23 cellular contexts compared by ENCODE assay signal in the genomic region with DNA sequence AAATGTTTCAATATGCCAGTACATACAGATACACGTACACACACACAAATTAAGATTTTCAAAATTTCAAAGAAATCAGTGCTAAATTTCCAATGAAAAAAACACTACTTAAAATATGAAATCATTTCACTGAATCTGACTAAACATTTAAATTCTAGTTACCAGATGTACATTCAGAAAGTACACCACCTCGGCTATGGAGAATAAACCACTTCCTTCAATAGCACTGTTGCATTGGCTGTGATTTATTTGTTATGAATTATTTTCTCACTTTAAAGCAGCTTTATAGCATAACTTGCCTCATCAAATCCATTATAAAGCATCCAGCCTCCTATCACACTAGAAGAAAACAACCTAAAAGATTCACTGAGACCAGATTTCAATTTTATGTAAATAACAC.
"Had no signal": no experiment of that assay in that cellular context is flagged by ENCODE, and none has a peak within 500 bp of the region (broad histone marks: within the 10 kb centered on the region; RNA-seq: fewer than 3 reads in every experiment).

No MANE protein-coding gene starts in this region.

- ATAC-seq: activated CD4-positive, CD25-positive, alpha-beta regulatory T cell treated with anti-CD3 and anti-CD28 coated beads, Interleukin-2, amount 50 U/mL, for 24 hours; gastroesophageal sphincter; left colon; right lobe of liver; T-helper 17 cell had no signal

- H3K27me3 Mint-ChIP-seq: naive B cell, T-helper 17 cell had no signal

- FAIRE-seq: endothelial cell of umbilical vein, keratinocyte had no signal

- H3K4me1 Mint-ChIP-seq: mesothelial cell of epicardium had no signal

- H3K9me3 Mint-ChIP-seq: mesothelial cell of epicardium, naive B cell had no signal

- DNase-seq: activated CD4-positive, alpha-beta T cell treated with anti-CD3 and anti-CD28 coated beads for 48 hours; activated CD4-positive, alpha-beta T cell treated with anti-CD3 and anti-CD28 coated beads, Interleukin-2, amount 50 U/mL, for 48 hours; activated CD8-positive, alpha-beta memory T cell treated with anti-CD3 and anti-CD28 coated beads, Interleukin-2, amount 50 U/mL, for 48 hours; activated effector memory CD4-positive, alpha-beta T cell treated with Interleukin-2 at 50 U/mL for 16 hours; activated naive CD4-positive, alpha-beta T cell treated with Interleukin-2 at 50 U/mL for 16 hours; central memory CD4-positive, alpha-beta T cell; head of caudate nucleus; hippocampal formation; left colon; mammary epithelial cell; naive B cell; right lobe of liver; stimulated activated CD4-positive, alpha-beta T cell treated with anti-CD3 and anti-CD28 coated beads, Interleukin-12 subunit alpha, Interleukin-12 subunit beta, amount 100 ng/mL, for 4 hours; stimulated activated CD4-positive, alpha-beta T cell treated with anti-CD3 and anti-CD28 coated beads, Interleukin-4, amount 100 ng/mL, for 1 hour; SW 1271; T-helper 17 cell; T1000; WERI-Rb-1 had no signal

- H3K4me3 Mint-ChIP-seq: mesothelial cell of epicardium, naive B cell, T-helper 17 cell had no signal

- H3K27ac Mint-ChIP-seq: mesothelial cell of epicardium, naive B cell, T-helper 17 cell had no signal

- H3K36me3 Mint-ChIP-seq: mesothelial cell of epicardium, naive B cell had no signal
